ENCODE assay signal across 2 cellular contexts in genomic region chr6:160353950-160354496, GRCh38.
A peak's percentile ranks its signal among the peaks of the same experiment; 100 is the strongest.
TF ChIP-seq lines count a peak whose summit lies in the region.

No MANE protein-coding gene starts in this region.

TF ChIP-seq in IMR-90, 13 proteins besides CTCF, POLR2A, EP300 and RAD21:
- TF ChIP-seq NFE2L2 (IDR thresholded peaks at IDR 0.05; ENCODE audit: low read depth, low read length), result no peak
- TF ChIP-seq RCOR1 (IDR thresholded peaks at IDR 0.05; ENCODE audit: insufficient replicate concordance, low read length), result no peak
- TF ChIP-seq BHLHE40 (IDR thresholded peaks at IDR 0.05; ENCODE audit: low read depth, low read length), result no peak
- TF ChIP-seq MXI1 (IDR thresholded peaks at IDR 0.05; ENCODE audit: borderline replicate concordance, low read depth, low read length), result no peak
- TF ChIP-seq FOS (IDR thresholded peaks at IDR 0.05; ENCODE audit: low read depth, low read length), result no peak
- TF ChIP-seq SMC3 (IDR thresholded peaks at IDR 0.05; ENCODE audit: low read depth, low read length), result no peak
- TF ChIP-seq MAZ (IDR thresholded peaks at IDR 0.05; ENCODE audit: borderline replicate concordance, low read depth, low read length), result no peak
- no peak for TF ChIP-seq RFX5 (IDR thresholded peaks at IDR 0.05; ENCODE audit: low read depth, low read length)
- no peak for TF ChIP-seq CHD1 (IDR thresholded peaks at IDR 0.05; ENCODE audit: low read depth, low read length)
- TF ChIP-seq, protein P1, sequence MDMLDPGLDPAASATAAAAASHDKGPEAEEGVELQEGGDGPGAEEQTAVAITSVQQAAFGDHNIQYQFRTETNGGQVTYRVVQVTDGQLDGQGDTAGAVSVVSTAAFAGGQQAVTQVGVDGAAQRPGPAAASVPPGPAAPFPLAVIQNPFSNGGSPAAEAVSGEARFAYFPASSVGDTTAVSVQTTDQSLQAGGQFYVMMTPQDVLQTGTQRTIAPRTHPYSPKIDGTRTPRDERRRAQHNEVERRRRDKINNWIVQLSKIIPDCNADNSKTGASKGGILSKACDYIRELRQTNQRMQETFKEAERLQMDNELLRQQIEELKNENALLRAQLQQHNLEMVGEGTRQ (IDR thresholded peaks at IDR 0.05; ENCODE audit: low read depth, low read length), result no peak
TF ChIP-seq in IMR-90: peak in this region for 0.

TF ChIP-seq in K562, 482 proteins besides CTCF, POLR2A, EP300 and RAD21:
- peak; percentile 48 for TF ChIP-seq RBM25 (IDR thresholded peaks at IDR 0.05; ENCODE audit: low read depth, low read length, severe bottlenecking)
- no peak for TF ChIP-seq ARHGAP35 (IDR thresholded peaks at IDR 0.05; ENCODE audit: partially characterized antibody)
TF ChIP-seq in K562: peak in this region for 1.
